Comparison of ENCODE assay signal across 1 cellular context in genomic region chr17:82234211-82235055, GRCh38.
TF ChIP-seq lines count a peak whose summit lies in the region.

No MANE protein-coding gene starts in this region.

TF ChIP-seq in WTC11, 78 proteins besides CTCF, POLR2A, EP300 and RAD21 (continued from another document):
- TF ChIP-seq, protein P1, sequence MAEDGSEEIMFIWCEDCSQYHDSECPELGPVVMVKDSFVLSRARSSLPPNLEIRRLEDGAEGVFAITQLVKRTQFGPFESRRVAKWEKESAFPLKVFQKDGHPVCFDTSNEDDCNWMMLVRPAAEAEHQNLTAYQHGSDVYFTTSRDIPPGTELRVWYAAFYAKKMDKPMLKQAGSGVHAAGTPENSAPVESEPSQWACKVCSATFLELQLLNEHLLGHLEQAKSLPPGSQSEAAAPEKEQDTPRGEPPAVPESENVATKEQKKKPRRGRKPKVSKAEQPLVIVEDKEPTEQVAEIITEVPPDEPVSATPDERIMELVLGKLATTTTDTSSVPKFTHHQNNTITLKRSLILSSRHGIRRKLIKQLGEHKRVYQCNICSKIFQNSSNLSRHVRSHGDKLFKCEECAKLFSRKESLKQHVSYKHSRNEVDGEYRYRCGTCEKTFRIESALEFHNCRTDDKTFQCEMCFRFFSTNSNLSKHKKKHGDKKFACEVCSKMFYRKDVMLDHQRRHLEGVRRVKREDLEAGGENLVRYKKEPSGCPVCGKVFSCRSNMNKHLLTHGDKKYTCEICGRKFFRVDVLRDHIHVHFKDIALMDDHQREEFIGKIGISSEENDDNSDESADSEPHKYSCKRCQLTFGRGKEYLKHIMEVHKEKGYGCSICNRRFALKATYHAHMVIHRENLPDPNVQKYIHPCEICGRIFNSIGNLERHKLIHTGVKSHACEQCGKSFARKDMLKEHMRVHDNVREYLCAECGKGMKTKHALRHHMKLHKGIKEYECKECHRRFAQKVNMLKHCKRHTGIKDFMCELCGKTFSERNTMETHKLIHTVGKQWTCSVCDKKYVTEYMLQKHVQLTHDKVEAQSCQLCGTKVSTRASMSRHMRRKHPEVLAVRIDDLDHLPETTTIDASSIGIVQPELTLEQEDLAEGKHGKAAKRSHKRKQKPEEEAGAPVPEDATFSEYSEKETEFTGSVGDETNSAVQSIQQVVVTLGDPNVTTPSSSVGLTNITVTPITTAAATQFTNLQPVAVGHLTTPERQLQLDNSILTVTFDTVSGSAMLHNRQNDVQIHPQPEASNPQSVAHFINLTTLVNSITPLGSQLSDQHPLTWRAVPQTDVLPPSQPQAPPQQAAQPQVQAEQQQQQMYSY (CRISPR knock-in tag; IDR thresholded peaks at IDR 0.05) = no peak
- TF ChIP-seq TP53 (CRISPR knock-in tag; IDR thresholded peaks at IDR 0.05) = no peak
